8 cellular contexts compared by ENCODE assay signal in genomic region chr3:141412087-141412935, GRCh38. TPM values are rescaled to one million over a fixed set of nuclear protein-coding genes. Genes with fewer than 3 reads are reported as not detected.
DNase-seq lines count a peak whose midpoint lies in the region; ATAC-seq and TF ChIP-seq lines count a peak whose summit lies in the region.

No MANE protein-coding gene starts in this region.

- peak; percentile 49 for ATAC-seq in GM19463 (IDR thresholded peaks at IDR 0.05; ENCODE audit: unreplicated experiment)
- no peak for ATAC-seq in HG02973 (IDR thresholded peaks at IDR 0.05; ENCODE audit: unreplicated experiment)

- TF ChIP-seq CTCF in AG09309 (IDR thresholded peaks at IDR 0.05; ENCODE audit: control insufficient read depth, insufficient read depth, low read depth, low read length, missing control alignments) (no peak), fibroblast of the aortic adventitia (IDR thresholded peaks at IDR 0.05; ENCODE audit: insufficient read depth, low read length) (no peak)

- H3K4me3 ChIP-seq in AG09309 (ENCODE audit: control insufficient read depth, low read depth, low read length) (no peak overlapping the region), fibroblast of the aortic adventitia (ENCODE audit: low read depth, low read length) (peak overlapping the region; percentile 19)

- DNase-seq in AG09309 (ENCODE audit: low read depth) (peak; percentile 63), NCI-H510A (lab: John Stamatoyannopoulos, UW) (peak; percentile 42), fibroblast of the aortic adventitia (ENCODE audit: low read depth) (peak; percentile 80), nucleus accumbens (lab: John Stamatoyannopoulos, UW) (peak in 31 of 56 donors; percentile 12 to 68 (median 35)), NCI-H524 treated with DMSO at 0.1 percent for 48 hours (lab: John Stamatoyannopoulos, UW) (no peak)
- DNase-seq in activated effector memory CD4-positive, alpha-beta T cell treated with anti-CD3 and anti-CD28 coated beads, Interleukin-2, amount 50 U/mL, for 16 hours: peak; percentile 81

RNA-seq across cellular contexts. Expression of gene ZBTB38, which starts 44.0 kb away (rescaled TPM):
- total RNA-seq in fibroblast of the aortic adventitia (ENCODE audit: low replicate concordance): 52.4 and 267 TPM in 2 replicates
